Comparison of ENCODE assay signal across 8 cellular contexts in the genomic region with DNA sequence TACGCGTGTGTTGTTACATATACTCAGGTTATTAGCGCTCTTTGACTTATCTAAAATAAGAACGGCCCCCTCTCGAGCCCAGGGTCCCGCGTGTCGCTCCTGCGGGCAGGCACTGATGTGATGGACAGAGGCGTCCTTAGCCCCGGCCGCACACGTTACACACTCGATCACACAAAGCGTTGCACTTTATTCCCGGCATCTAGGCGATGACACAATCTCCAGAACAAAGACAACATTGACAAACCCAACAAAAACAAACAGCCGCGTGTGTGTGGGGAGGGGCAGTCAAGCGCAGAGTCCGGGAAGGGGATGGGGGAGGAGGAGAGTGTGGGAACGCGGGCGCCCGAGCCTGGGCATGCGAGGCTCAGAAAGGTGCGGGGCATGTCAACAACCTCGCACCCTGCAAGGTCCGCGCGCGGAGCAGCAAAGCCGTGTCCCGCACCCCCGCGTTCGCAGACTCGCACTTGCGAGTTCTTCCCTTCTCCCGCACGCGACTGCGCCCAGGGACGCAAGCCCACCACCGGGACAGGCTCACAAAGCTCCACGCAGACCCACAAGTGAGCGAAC. TPM values are rescaled to one million over a fixed set of nuclear protein-coding genes. Genes with fewer than 3 reads are reported as not detected.
DNase-seq lines count a peak whose midpoint lies in the region; ATAC-seq and TF ChIP-seq lines count a peak whose summit lies in the region.

No MANE protein-coding gene starts in this region.

- no peak overlapping the region for H3K27ac Mint-ChIP-seq in activated naive CD8-positive, alpha-beta T cell treated with anti-CD3 and anti-CD28 coated beads, Interleukin-2, amount 50 U/mL, for 24 hours

- no peaks in the 10 kb centered on the region for H3K9me3 ChIP-seq in MM.1S (replicated peaks; ENCODE audit: insufficient read depth, low read length)
- no peaks in the 10 kb centered on the region for H3K9me3 ChIP-seq in cardiac muscle cell (ENCODE audit: low read depth)

- no peak overlapping the region for H3K9ac ChIP-seq in MM.1S (ENCODE audit: low read length)

- no peaks in the 10 kb centered on the region for H3K9me2 ChIP-seq in MM.1S (replicated peaks; ENCODE audit: insufficient read depth, low read length)

- H3F3A ChIP-seq in MM.1S (ENCODE audit: insufficient read depth, low read length): no peaks in the 10 kb centered on the region

- H3K79me2 ChIP-seq in MM.1S (ENCODE audit: low read length): no peaks in the 10 kb centered on the region

- H4K20me1 ChIP-seq in MM.1S (ENCODE audit: insufficient read depth, low read length): no peaks in the 10 kb centered on the region

- peak overlapping the region; percentile 71 for H3K4me3 Mint-ChIP-seq in activated naive CD8-positive, alpha-beta T cell treated with anti-CD3 and anti-CD28 coated beads, Interleukin-2, amount 50 U/mL, for 24 hours

- DNase-seq in D341Med (ENCODE audit: low spot score) (peak; percentile 73), MM.1S (no peak), cardiac muscle cell (ENCODE audit: low read depth in 1 of 2, low spot score in 1 of 2) (peak; percentile 50 to 82), occipital lobe (lab: John Stamatoyannopoulos, UW) (peak; percentile 87), NK-92 (lab: John Stamatoyannopoulos, UW; ENCODE audit: unreplicated experiment) (no peak), AG08396 (ENCODE audit: low spot score) (no peak)
- no peak for DNase-seq in activated naive CD8-positive, alpha-beta T cell treated with anti-CD3 and anti-CD28 coated beads, Interleukin-2, amount 50 U/mL, for 24 hours
- DNase-seq in stimulated activated CD4-positive, alpha-beta T cell treated with anti-CD3 and anti-CD28 coated beads, Interleukin-4, amount 100 ng/mL, for 1 hour: no peak

- H3K36me3 Mint-ChIP-seq in activated naive CD8-positive, alpha-beta T cell treated with anti-CD3 and anti-CD28 coated beads, Interleukin-2, amount 50 U/mL, for 24 hours (ENCODE audit: low read depth): no peaks in the 10 kb centered on the region

- H3K9me3 Mint-ChIP-seq in activated naive CD8-positive, alpha-beta T cell treated with anti-CD3 and anti-CD28 coated beads, Interleukin-2, amount 50 U/mL, for 24 hours: no peaks in the 10 kb centered on the region

- H3K27me3 Mint-ChIP-seq in activated naive CD8-positive, alpha-beta T cell treated with anti-CD3 and anti-CD28 coated beads, Interleukin-2, amount 50 U/mL, for 24 hours: peaks cover 19% of the 10 kb centered on the region

- H3K4me1 Mint-ChIP-seq in activated naive CD8-positive, alpha-beta T cell treated with anti-CD3 and anti-CD28 coated beads, Interleukin-2, amount 50 U/mL, for 24 hours: peaks cover 29% of the 10 kb centered on the region

- H3K27ac ChIP-seq in MM.1S (ENCODE audit: low read length) (no peak overlapping the region), cardiac muscle cell (no peak overlapping the region)

- H3K4me3 ChIP-seq in MM.1S (ENCODE audit: low read length) (peak overlapping the region; percentile 47), cardiac muscle cell (peak overlapping the region; percentile 59)

- H3K4me1 ChIP-seq in MM.1S (ENCODE audit: low read length) (peaks cover 5% of the 10 kb centered on the region; the same call in 1 of the 2 replicates), cardiac muscle cell (ENCODE audit: low read depth) (peaks cover 24% of the 10 kb centered on the region)

- ATAC-seq in activated naive CD8-positive, alpha-beta T cell treated with anti-CD3 and anti-CD28 coated beads, Interleukin-2, amount 50 U/mL, for 24 hours: no peak

- H3K27me3 ChIP-seq in MM.1S (replicated peaks; ENCODE audit: insufficient read depth, low read length) (peaks cover 91% of the 10 kb centered on the region), cardiac muscle cell (peaks cover 12% of the 10 kb centered on the region)

- H3K36me3 ChIP-seq in MM.1S (replicated peaks; ENCODE audit: insufficient read depth, low read length): no peaks in the 10 kb centered on the region
- H3K36me3 ChIP-seq in cardiac muscle cell: peaks cover 8% of the 10 kb centered on the region

- peak overlapping the region; percentile 92 for H3K4me2 ChIP-seq in MM.1S (ENCODE audit: low read depth, low read length)

- TF ChIP-seq CTCF in MM.1S (IDR thresholded peaks at IDR 0.05; ENCODE audit: low read length) (no peak), cardiac muscle cell (IDR thresholded peaks at IDR 0.05; ENCODE audit: low read depth, low read length) (no peak)

- H2AFZ ChIP-seq in MM.1S (ENCODE audit: low read length): peak overlapping the region; percentile 14; the same call in 1 of the 2 replicates

RNA-seq across cellular contexts. Expression of a gene that starts 0.5 kb away (rescaled TPM):
- total RNA-seq in cardiac muscle cell (39.1 and 43.1 TPM in 2 replicates), occipital lobe (2.7 TPM)
- 83.5 and 104 TPM in 2 replicates for polyA plus RNA-seq in cardiac muscle cell

RNA-seq across cellular contexts. Expression of a gene that starts 8.5 kb away (rescaled TPM):
- 18.4 and 20.9 TPM in 2 replicates for total RNA-seq in cardiac muscle cell
- polyA plus RNA-seq in cardiac muscle cell: 45.1 and 50.7 TPM in 2 replicates
- 6.2 TPM for total RNA-seq in occipital lobe

RNA-seq across cellular contexts. Expression of a gene that starts 13.1 kb away (rescaled TPM):
- 102 and 114 TPM in 2 replicates for total RNA-seq in cardiac muscle cell
- polyA plus RNA-seq in cardiac muscle cell: 105 and 110 TPM in 2 replicates
- total RNA-seq in occipital lobe: 12.0 TPM

RNA-seq across cellular contexts. Expression of a gene that starts 45.9 kb away (rescaled TPM):
- total RNA-seq in cardiac muscle cell: 122 and 124 TPM in 2 replicates
- 357 and 428 TPM in 2 replicates for polyA plus RNA-seq in cardiac muscle cell
- total RNA-seq in occipital lobe: 59.0 TPM

RNA-seq across cellular contexts. Expression of a gene that starts 46.5 kb away (rescaled TPM):
- total RNA-seq in cardiac muscle cell (3.6 and 5.4 TPM in 2 replicates), occipital lobe (21.1 TPM)
- polyA plus RNA-seq in cardiac muscle cell: 2.9 and 3.2 TPM in 2 replicates

Comparison
In these comparisons a context has a peak if more than half of its experiments do, and no peak if none do; other contexts are left out.
1. DNase-seq: peak in D341Med (single experiment), cardiac muscle cell (2 of 2) and occipital lobe (single experiment); none in MM.1S (single experiment), activated naive CD8-positive, alpha-beta T cell treated with anti-CD3 and anti-CD28 coated beads, Interleukin-2, amount 50 U/mL, for 24 hours (single experiment), NK-92 (single experiment), AG08396 (single experiment) and stimulated activated CD4-positive, alpha-beta T cell treated with anti-CD3 and anti-CD28 coated beads, Interleukin-4, amount 100 ng/mL, for 1 hour (single experiment).
2. RNA of a gene that starts 0.5 kb away (total RNA-seq): 39.1 to 43.1 TPM in cardiac muscle cell; 2.7 TPM in occipital lobe (single experiment); every median in the first group is over 10 times any median in the second.